1 cellular context compared by ENCODE assay signal in the genomic region with DNA sequence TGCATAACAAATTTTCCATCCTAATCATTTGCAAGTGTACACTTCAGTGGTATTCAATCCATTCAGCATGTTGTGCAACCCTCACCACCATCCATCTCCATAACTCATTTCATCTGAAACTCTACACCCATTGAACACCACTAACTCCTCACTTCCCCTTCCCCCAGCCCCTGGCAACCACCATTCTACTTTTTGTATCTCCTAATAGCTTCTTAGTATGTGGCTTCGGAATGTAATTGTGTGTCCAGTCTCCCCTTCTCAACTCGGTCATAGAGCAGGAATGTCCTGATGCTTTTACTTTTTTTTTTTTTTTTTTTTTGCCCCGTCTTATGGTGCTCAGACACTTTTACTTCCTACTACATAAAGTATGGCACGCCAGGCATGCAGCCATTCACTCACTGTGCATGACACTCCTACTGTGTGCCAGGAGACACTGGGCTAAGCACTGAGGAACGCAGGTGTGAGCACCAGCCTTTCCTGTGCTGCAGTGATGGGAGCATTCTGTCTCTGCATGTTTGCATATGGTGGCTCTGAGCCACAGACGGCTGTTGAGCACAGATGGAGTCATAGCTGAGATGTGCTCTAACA.
A peak's percentile ranks its signal among the peaks of the same experiment; 100 is the strongest.
TF ChIP-seq lines count a peak whose summit lies in the region.

No MANE protein-coding gene starts in this region.

TF ChIP-seq in SK-N-SH, 30 proteins besides CTCF, POLR2A, EP300 and RAD21 (continued from another document):
- no peak for TF ChIP-seq FOXM1 (IDR thresholded peaks at IDR 0.05; ENCODE audit: low read depth)
- peak; percentile 56; the same call in 1 of the 2 replicates for TF ChIP-seq FOSL2 (IDR thresholded peaks at IDR 0.05; ENCODE audit: borderline replicate concordance, low read depth)
- TF ChIP-seq, protein P1, sequence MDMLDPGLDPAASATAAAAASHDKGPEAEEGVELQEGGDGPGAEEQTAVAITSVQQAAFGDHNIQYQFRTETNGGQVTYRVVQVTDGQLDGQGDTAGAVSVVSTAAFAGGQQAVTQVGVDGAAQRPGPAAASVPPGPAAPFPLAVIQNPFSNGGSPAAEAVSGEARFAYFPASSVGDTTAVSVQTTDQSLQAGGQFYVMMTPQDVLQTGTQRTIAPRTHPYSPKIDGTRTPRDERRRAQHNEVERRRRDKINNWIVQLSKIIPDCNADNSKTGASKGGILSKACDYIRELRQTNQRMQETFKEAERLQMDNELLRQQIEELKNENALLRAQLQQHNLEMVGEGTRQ (IDR thresholded peaks at IDR 0.05; ENCODE audit: borderline replicate concordance, low read depth, low read length): no peak
TF ChIP-seq in SK-N-SH: peak in this region for 6.
